1 cellular context compared by ENCODE assay signal in genomic region chr1:9081473-9081872, GRCh38.
TF ChIP-seq lines count a peak whose summit lies in the region.

No MANE protein-coding gene starts in this region.

TF ChIP-seq in HCT116, 20 proteins besides CTCF, POLR2A, EP300 and RAD21 (continued from another document):
- TF ChIP-seq, protein P1, sequence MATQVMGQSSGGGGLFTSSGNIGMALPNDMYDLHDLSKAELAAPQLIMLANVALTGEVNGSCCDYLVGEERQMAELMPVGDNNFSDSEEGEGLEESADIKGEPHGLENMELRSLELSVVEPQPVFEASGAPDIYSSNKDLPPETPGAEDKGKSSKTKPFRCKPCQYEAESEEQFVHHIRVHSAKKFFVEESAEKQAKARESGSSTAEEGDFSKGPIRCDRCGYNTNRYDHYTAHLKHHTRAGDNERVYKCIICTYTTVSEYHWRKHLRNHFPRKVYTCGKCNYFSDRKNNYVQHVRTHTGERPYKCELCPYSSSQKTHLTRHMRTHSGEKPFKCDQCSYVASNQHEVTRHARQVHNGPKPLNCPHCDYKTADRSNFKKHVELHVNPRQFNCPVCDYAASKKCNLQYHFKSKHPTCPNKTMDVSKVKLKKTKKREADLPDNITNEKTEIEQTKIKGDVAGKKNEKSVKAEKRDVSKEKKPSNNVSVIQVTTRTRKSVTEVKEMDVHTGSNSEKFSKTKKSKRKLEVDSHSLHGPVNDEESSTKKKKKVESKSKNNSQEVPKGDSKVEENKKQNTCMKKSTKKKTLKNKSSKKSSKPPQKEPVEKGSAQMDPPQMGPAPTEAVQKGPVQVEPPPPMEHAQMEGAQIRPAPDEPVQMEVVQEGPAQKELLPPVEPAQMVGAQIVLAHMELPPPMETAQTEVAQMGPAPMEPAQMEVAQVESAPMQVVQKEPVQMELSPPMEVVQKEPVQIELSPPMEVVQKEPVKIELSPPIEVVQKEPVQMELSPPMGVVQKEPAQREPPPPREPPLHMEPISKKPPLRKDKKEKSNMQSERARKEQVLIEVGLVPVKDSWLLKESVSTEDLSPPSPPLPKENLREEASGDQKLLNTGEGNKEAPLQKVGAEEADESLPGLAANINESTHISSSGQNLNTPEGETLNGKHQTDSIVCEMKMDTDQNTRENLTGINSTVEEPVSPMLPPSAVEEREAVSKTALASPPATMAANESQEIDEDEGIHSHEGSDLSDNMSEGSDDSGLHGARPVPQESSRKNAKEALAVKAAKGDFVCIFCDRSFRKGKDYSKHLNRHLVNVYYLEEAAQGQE (IDR thresholded peaks at IDR 0.05; ENCODE audit: low read depth): no peak
